In genomic region chr1:10864776-10865175, GRCh38 we compare ENCODE assay signal across 22 cellular contexts.
"Had no signal": no experiment of that assay in that cellular context is flagged by ENCODE, and none has a peak within 500 bp of the region (broad histone marks: within the 10 kb centered on the region; RNA-seq: fewer than 3 reads in every experiment).

No MANE protein-coding gene starts in this region.

- DNase-seq: cerebellar nuclear complex; foreskin keratinocyte; head of caudate nucleus; kidney; left cardiac atrium; left ventricle myocardium inferior; lower lobe of right lung; midbrain; occipital lobe; spleen; stimulated activated CD4-positive, alpha-beta T cell treated with anti-CD3 and anti-CD28 coated beads, Interleukin-15, amount 100 ng/mL, for 24 hours; stimulated activated CD4-positive, alpha-beta T cell treated with anti-CD3 and anti-CD28 coated beads, Interleukin-1b, Interleukin-23, amount 100 ng/mL, for 48 hours; stimulated activated CD4-positive, alpha-beta T cell treated with anti-CD3 and anti-CD28 coated beads, Interleukin-4, amount 100 ng/mL, for 24 hours; stimulated activated naive CD8-positive, alpha-beta T cell treated with anti-CD3 and anti-CD28 coated beads, Interleukin-15, amount 100 ng/mL, for 72 hours; transverse colon had no signal

- H3K4me1 ChIP-seq: foreskin keratinocyte, parathyroid adenoma had no signal

- H3K9me3 Mint-ChIP-seq: dendritic cell treated with granulocyte-macrophage colony-stimulating factor and Interleukin-4, amounts not matched to agents 40 ng/mL and 50 ng/mL, for 4 days; memory B cell; stimulated activated memory B cell treated with anti-CD40 and anti-IgM and Interleukin-4, amounts not matched to agents 10 μg/mL and 1 μg/mL and 100 μg/mL, for 72 hours; stimulated activated naive CD8-positive, alpha-beta T cell treated with anti-CD3 and anti-CD28 coated beads, Interleukin-15, amount 100 ng/mL, for 72 hours had no signal

- H3K27ac Mint-ChIP-seq: dendritic cell treated with granulocyte-macrophage colony-stimulating factor and Interleukin-4, amounts not matched to agents 40 ng/mL and 50 ng/mL, for 4 days; memory B cell; stimulated activated memory B cell treated with anti-CD40 and anti-IgM and Interleukin-4, amounts not matched to agents 10 μg/mL and 1 μg/mL and 100 μg/mL, for 72 hours; stimulated activated naive CD8-positive, alpha-beta T cell treated with anti-CD3 and anti-CD28 coated beads, Interleukin-15, amount 100 ng/mL, for 72 hours had no signal

- H3K4me3 Mint-ChIP-seq: dendritic cell treated with granulocyte-macrophage colony-stimulating factor and Interleukin-4, amounts not matched to agents 40 ng/mL and 50 ng/mL, for 4 days; memory B cell; stimulated activated memory B cell treated with anti-CD40 and anti-IgM and Interleukin-4, amounts not matched to agents 10 μg/mL and 1 μg/mL and 100 μg/mL, for 72 hours; stimulated activated naive CD8-positive, alpha-beta T cell treated with anti-CD3 and anti-CD28 coated beads, Interleukin-15, amount 100 ng/mL, for 72 hours had no signal

- H3K4me3 ChIP-seq: hepatocyte, left ventricle myocardium inferior, lower lobe of right lung, spleen, thoracic aorta, transverse colon had no signal

- H3K36me3 Mint-ChIP-seq: memory B cell; stimulated activated memory B cell treated with anti-CD40 and anti-IgM and Interleukin-4, amounts not matched to agents 10 μg/mL and 1 μg/mL and 100 μg/mL, for 72 hours had no signal

- H3K27ac ChIP-seq: foreskin keratinocyte, hepatocyte, left ventricle myocardium inferior, lower lobe of right lung, parathyroid adenoma, spleen, thoracic aorta, transverse colon had no signal

- H3K9me3 ChIP-seq: left ventricle myocardium inferior, lower lobe of right lung, spleen, thoracic aorta, transverse colon had no signal

- H3K36me3 ChIP-seq: left ventricle myocardium inferior, lower lobe of right lung, spleen, thoracic aorta, transverse colon had no signal

- ATAC-seq: foreskin keratinocyte; left cardiac atrium; lower lobe of right lung; sciatic nerve; stimulated activated memory B cell treated with anti-CD40 and anti-IgM and Interleukin-4, amounts not matched to agents 10 μg/mL and 1 μg/mL and 100 μg/mL, for 72 hours; stimulated activated naive CD8-positive, alpha-beta T cell treated with anti-CD3 and anti-CD28 coated beads, Interleukin-15, amount 100 ng/mL, for 72 hours had no signal
